13 cellular contexts compared by ENCODE assay signal in genomic region chr1:119275930-119276215, GRCh38.
DNase-seq lines count a peak whose midpoint lies in the region; ATAC-seq and TF ChIP-seq lines count a peak whose summit lies in the region.
"Had no signal": no experiment of that assay in that cellular context is flagged by ENCODE, and none has a peak within 500 bp of the region (broad histone marks: within the 10 kb centered on the region; RNA-seq: fewer than 3 reads in every experiment).

No MANE protein-coding gene starts in this region.

- no peak for TF ChIP-seq POLR2A in esophagus muscularis mucosa (IDR thresholded peaks at IDR 0.05; ENCODE audit: low read depth)

- H3K9me3 ChIP-seq in SK-N-SH = no peaks in the 10 kb centered on the region
- H3K9me3 ChIP-seq in adipocyte (ENCODE audit: control insufficient read depth, low read length) = no peaks in the 10 kb centered on the region
- H3K9me3 ChIP-seq in esophagus muscularis mucosa = no peaks in the 10 kb centered on the region
- H3K9me3 ChIP-seq: SJCRH30 had no signal

- ATAC-seq in SK-N-SH treated with all-trans-retinoic acid at 6 μM for 48 hours (no peak), left lobe of liver (peak; percentile 13), GM18868 (IDR thresholded peaks at IDR 0.05; ENCODE audit: unreplicated experiment) (no peak)

- peaks cover 8% of the 10 kb centered on the region for H3F3A ChIP-seq in SK-N-SH (replicated peaks; ENCODE audit: insufficient read depth)

- no peaks in the 10 kb centered on the region for H3K79me2 ChIP-seq in SK-N-SH (ENCODE audit: insufficient read depth)

- no peak for TF ChIP-seq CTCF in SK-N-SH (IDR thresholded peaks at IDR 0.05)
- no peak for TF ChIP-seq CTCF in esophagus muscularis mucosa (IDR thresholded peaks at IDR 0.05)

- H3K27ac ChIP-seq in SK-N-SH (ENCODE audit: low read depth in 2 of 2, low read length in 1 of 2) = no peak overlapping the region
- H3K27ac ChIP-seq in esophagus muscularis mucosa (replicated peaks in 1 of 4) = no peak overlapping the region
- H3K27ac ChIP-seq: 22Rv1, SJCRH30 had no signal

- peak overlapping the region; percentile 45; the same call in 1 of the 2 replicates for H2AFZ ChIP-seq in SK-N-SH (ENCODE audit: low read depth)
- H2AFZ ChIP-seq: GM23338 had no signal

- peaks cover 5 to 11% of the 10 kb centered on the region in 2 experiments; a peak in 3 of 4 replicates for H3K4me1 ChIP-seq in SK-N-SH (ENCODE audit: control insufficient read depth in 1 of 2, insufficient read depth in 2 of 2, low read depth in 1 of 2, low read length in 1 of 2)
- H3K4me1 ChIP-seq in adipocyte (ENCODE audit: control insufficient read depth, insufficient read depth, low read length) = peaks cover 29% of the 10 kb centered on the region
- H3K4me1 ChIP-seq in esophagus muscularis mucosa = peaks cover 0 to 13% (median 0%) of the 10 kb centered on the region in 4 donors

- H3K27me3 ChIP-seq in SK-N-SH (ENCODE audit: insufficient read depth) = no peaks in the 10 kb centered on the region; the same call in 1 of the 2 replicates
- H3K27me3 ChIP-seq in adipocyte (replicated peaks; ENCODE audit: control insufficient read depth, insufficient read depth, low read length) = no peaks in the 10 kb centered on the region
- no peaks in the 10 kb centered on the region for H3K27me3 ChIP-seq in esophagus muscularis mucosa
- H3K27me3 ChIP-seq: SJCRH30 had no signal

- no peaks in the 10 kb centered on the region for H3K9me2 ChIP-seq in SK-N-SH

- POLR2A ChIA-PET in SK-N-SH (lab: Yijun Ruan, JAX) = no interaction called here

- TF ChIP-seq RAD21 in SK-N-SH (IDR thresholded peaks at IDR 0.05; ENCODE audit: low read length) = no peak

- DNase-seq in SK-N-SH = no peak
- peak; percentile 37 for DNase-seq in adipocyte (ENCODE audit: low read depth)
- no peak for DNase-seq in left lobe of liver (ENCODE audit: low spot score)
- DNase-seq in NCI-H2171 treated with DMSO at 0.1 percent for 48 hours (lab: John Stamatoyannopoulos, UW) = no peak
- no peak for DNase-seq in esophagus muscularis mucosa (ENCODE audit: extremely low spot score)
- no peak for DNase-seq in activated gamma-delta T cell (lab: John Stamatoyannopoulos, UW)
- DNase-seq: NCI-H524 treated with DMSO at 0.1 percent for 48 hours had no signal

- intact Hi-C loops in esophagus muscularis mucosa (cut with DNase I) = no loop called here

- CTCF ChIA-PET in SK-N-SH (lab: Yijun Ruan, JAX) = interaction anchor here (0.7 to 3.2 kb wide), 16 partner anchors 10 to 319 kb away, joined by 3 to 23 read pairs (median 6); no protein-coding TSS in a partner anchor

- no peak overlapping the region for H3K4me2 ChIP-seq in SK-N-SH
- H3K4me2 ChIP-seq: GM23338 had no signal

- H3K9ac ChIP-seq in SK-N-SH (no peak overlapping the region), adipocyte (ENCODE audit: low read length) (peak overlapping the region; percentile 51)

- 54% methylated on average over 2 of the region's 2 CpGs for WGBS in SK-N-SH (ENCODE audit: low lambda C conversion rate)
- WGBS in esophagus muscularis mucosa = 76% methylated on average over 2 of the region's 2 CpGs

- TF ChIP-seq EP300 in SK-N-SH (IDR thresholded peaks at IDR 0.05; ENCODE audit: borderline replicate concordance in 1 of 2, low read depth in 1 of 2, low read length in 1 of 2) (no peak), esophagus muscularis mucosa (IDR thresholded peaks at IDR 0.05) (no peak)

- no peak overlapping the region; a peak in 1 of 4 replicates for H3K4me3 ChIP-seq in SK-N-SH (ENCODE audit: low read depth in 2 of 2, low read length in 1 of 2)
- peak overlapping the region; percentile 56 for H3K4me3 ChIP-seq in adipocyte (ENCODE audit: low read length)
- H3K4me3 ChIP-seq in esophagus muscularis mucosa = no peak overlapping the region
- H3K4me3 ChIP-seq: GM12878, GM23338, SJCRH30 had no signal

- no peaks in the 10 kb centered on the region for H4K20me1 ChIP-seq in SK-N-SH (ENCODE audit: insufficient read depth)

- H3K36me3 ChIP-seq in SK-N-SH (replicated peaks in 1 of 2; ENCODE audit: control insufficient read depth in 1 of 2, insufficient read depth in 2 of 2, low read length in 1 of 2) = no peaks in the 10 kb centered on the region
- no peaks in the 10 kb centered on the region for H3K36me3 ChIP-seq in adipocyte (ENCODE audit: control insufficient read depth, insufficient read depth, low read length, severe bottlenecking)
- H3K36me3 ChIP-seq in esophagus muscularis mucosa = no peaks in the 10 kb centered on the region
- H3K36me3 ChIP-seq: SJCRH30 had no signal

TF ChIP-seq in SK-N-SH, 30 proteins besides CTCF, POLR2A, EP300 and RAD21:
- no peak for TF ChIP-seq MAX (IDR thresholded peaks at IDR 0.05; ENCODE audit: low read depth)

TF ChIP-seq in SK-N-SH treated with all-trans-retinoic acid at 6 μM for 48 hours, 23 proteins besides CTCF, POLR2A, EP300 and RAD21:
- TF ChIP-seq POU6F1 (CRISPR knock-in tag; IDR thresholded peaks at IDR 0.05; ENCODE audit: borderline replicate concordance, low read depth) = no peak
- TF ChIP-seq PPARA (CRISPR knock-in tag; IDR thresholded peaks at IDR 0.05; ENCODE audit: borderline replicate concordance) = no peak
- no peak for TF ChIP-seq CSDC2 (CRISPR knock-in tag; IDR thresholded peaks at IDR 0.05)
- no peak for TF ChIP-seq ZNF565 (CRISPR knock-in tag; conservative IDR thresholded peaks at IDR 0.05; ENCODE audit: low read depth)
- TF ChIP-seq OSR1 (CRISPR knock-in tag; IDR thresholded peaks at IDR 0.05) = no peak
- TF ChIP-seq ZFP3 (CRISPR knock-in tag; IDR thresholded peaks at IDR 0.05) = no peak
- TF ChIP-seq ARNTL (CRISPR knock-in tag; IDR thresholded peaks at IDR 0.05; ENCODE audit: borderline replicate concordance, low read depth) = no peak
- TF ChIP-seq ZNF70 (CRISPR knock-in tag; IDR thresholded peaks at IDR 0.05) = no peak
